ENCODE assay signal across 22 cellular contexts in the genomic region with DNA sequence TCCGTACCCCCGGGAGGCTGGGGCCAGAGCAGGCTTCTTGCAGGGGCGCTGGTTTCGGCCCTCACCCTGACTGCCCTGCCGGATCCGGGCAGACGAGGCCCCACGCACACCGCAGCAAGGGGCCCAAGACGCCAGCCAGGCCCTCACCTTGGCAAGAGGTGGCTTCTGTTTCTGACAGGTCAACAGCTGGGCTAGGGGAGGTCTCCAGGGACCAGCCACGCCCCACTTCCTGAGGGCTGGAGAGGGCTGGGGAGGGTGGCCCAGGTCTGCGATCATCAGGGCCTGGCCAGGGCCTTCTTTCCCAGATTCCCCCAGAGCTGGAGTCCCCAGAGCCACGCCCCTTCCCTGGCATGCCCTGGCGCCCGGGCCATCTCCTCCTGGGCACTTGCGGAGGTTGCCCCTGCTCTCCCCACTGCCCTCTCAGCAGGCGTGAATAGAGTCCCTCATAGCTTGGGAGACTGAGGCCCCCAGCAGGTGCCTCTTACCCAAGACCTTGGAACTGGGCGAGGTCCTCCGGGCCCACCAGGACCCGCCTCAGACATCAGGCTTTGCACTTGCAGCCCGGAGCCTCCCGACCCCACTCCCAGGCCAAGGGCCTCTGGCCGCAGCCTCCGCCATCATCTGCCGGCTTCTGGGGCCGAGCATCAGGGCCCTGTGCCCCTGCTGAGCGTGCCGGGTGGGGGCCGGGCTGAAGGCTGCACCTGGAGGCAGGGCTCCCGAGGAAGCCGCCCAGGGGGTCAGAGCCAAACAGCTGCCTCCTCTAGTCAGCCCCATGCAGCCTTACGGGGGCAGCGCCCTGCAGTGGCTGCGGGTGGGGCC. TPM values are rescaled to one million over a fixed set of nuclear protein-coding genes. Genes with fewer than 3 reads are reported as not detected.
"Had no signal": no experiment of that assay in that cellular context is flagged by ENCODE, and none has a peak within 500 bp of the region (broad histone marks: within the 10 kb centered on the region; RNA-seq: fewer than 3 reads in every experiment).

No MANE protein-coding gene starts in this region.

- H3K4me1 ChIP-seq: breast epithelium had no signal

- H3K9me3 ChIP-seq: breast epithelium, esophagus muscularis mucosa, gastrocnemius medialis, neutrophil, ovary, psoas muscle, right atrium auricular region, tibial artery had no signal

- H3K36me3 ChIP-seq: breast epithelium, esophagus muscularis mucosa, gastrocnemius medialis, neutrophil, ovary, right atrium auricular region, tibial artery, WERI-Rb-1 had no signal

- H3K27me3 ChIP-seq: breast epithelium, gastrocnemius medialis, ovary, right atrium auricular region had no signal

- H3K36me3 Mint-ChIP-seq: activated naive CD4-positive, alpha-beta T cell treated with anti-CD3 and anti-CD28 coated beads, Interleukin-2, amount 50 U/mL, for 72 hours; memory B cell; natural killer cell treated with Interleukin-12 subunit alpha and Interleukin-12 subunit beta and Interleukin-15 and Interleukin-18, amount 100 ng/mL, for 72 hours had no signal

- DNase-seq: activated CD4-positive, alpha-beta T cell treated with anti-CD3 and anti-CD28 coated beads for 1 hour; activated CD4-positive, alpha-beta T cell treated with anti-CD3 and anti-CD28 coated beads, Interleukin-2, amount 50 U/mL, for 1 hour; activated CD8-positive, alpha-beta T cell treated with anti-CD3 and anti-CD28 coated beads, Interleukin-2, amount 10 ng/mL, durations not matched to agents 7 days and 5 days; activated gamma-delta T cell; cerebellar nuclear complex; gastrocnemius medialis; hippocampal formation; ovary; psoas muscle; stimulated activated CD4-positive, alpha-beta T cell treated with anti-CD3 and anti-CD28 coated beads, Interleukin-12 subunit alpha, Interleukin-12 subunit beta, amount 100 ng/mL, for 4 hours; tibial artery; WERI-Rb-1 had no signal

- H3K4me3 ChIP-seq: breast epithelium, coronary artery, esophagus muscularis mucosa, gastrocnemius medialis, ovary, psoas muscle, right atrium auricular region, tibial artery had no signal

- H3K4me3 Mint-ChIP-seq: activated CD8-positive, alpha-beta T cell treated with anti-CD3 and anti-CD28 coated beads, Interleukin-2, amount 10 ng/mL, durations not matched to agents 7 days and 5 days; activated T-helper 1 cell treated with anti-CD3 and anti-CD28 coated beads, Interleukin-12 subunit alpha, Interleukin-12 subunit beta, Interleukin-2, Interleukin-4 antibody, amounts not matched to agents 30 ng/mL and 10 ng/mL and 1 ng/mL, durations not matched to agents 14 hours and 24 hours and 36 hours; memory B cell; natural killer cell treated with Interleukin-12 subunit alpha and Interleukin-12 subunit beta and Interleukin-15 and Interleukin-18, amount 100 ng/mL, for 72 hours; stimulated activated naive CD8-positive, alpha-beta T cell treated with anti-CD3 and anti-CD28 coated beads, Interleukin-15, Interleukin-2, amounts not matched to agents 100 ng/mL and 50 ng/mL, for 24 hours had no signal

- H3K27ac Mint-ChIP-seq: activated CD8-positive, alpha-beta T cell treated with anti-CD3 and anti-CD28 coated beads, Interleukin-2, amount 10 ng/mL, durations not matched to agents 7 days and 5 days; activated naive CD4-positive, alpha-beta T cell treated with anti-CD3 and anti-CD28 coated beads, Interleukin-2, amount 50 U/mL, for 72 hours; activated T-helper 1 cell treated with anti-CD3 and anti-CD28 coated beads, Interleukin-12 subunit alpha, Interleukin-12 subunit beta, Interleukin-2, Interleukin-4 antibody, amounts not matched to agents 30 ng/mL and 10 ng/mL and 1 ng/mL, durations not matched to agents 14 hours and 24 hours and 36 hours; memory B cell; natural killer cell treated with Interleukin-12 subunit alpha and Interleukin-12 subunit beta and Interleukin-15 and Interleukin-18, amount 100 ng/mL, for 72 hours; stimulated activated naive CD8-positive, alpha-beta T cell treated with anti-CD3 and anti-CD28 coated beads, Interleukin-15, Interleukin-2, amounts not matched to agents 100 ng/mL and 50 ng/mL, for 24 hours had no signal

- H3K9me3 Mint-ChIP-seq: activated naive CD4-positive, alpha-beta T cell treated with anti-CD3 and anti-CD28 coated beads, Interleukin-2, amount 50 U/mL, for 72 hours; activated T-helper 1 cell treated with anti-CD3 and anti-CD28 coated beads, Interleukin-12 subunit alpha, Interleukin-12 subunit beta, Interleukin-2, Interleukin-4 antibody, amounts not matched to agents 30 ng/mL and 10 ng/mL and 1 ng/mL, durations not matched to agents 14 hours and 24 hours and 36 hours; memory B cell; natural killer cell treated with Interleukin-12 subunit alpha and Interleukin-12 subunit beta and Interleukin-15 and Interleukin-18, amount 100 ng/mL, for 72 hours; stimulated activated naive CD8-positive, alpha-beta T cell treated with anti-CD3 and anti-CD28 coated beads, Interleukin-15, Interleukin-2, amounts not matched to agents 100 ng/mL and 50 ng/mL, for 24 hours had no signal

- H3K27ac ChIP-seq: breast epithelium, coronary artery, esophagus muscularis mucosa, gastrocnemius medialis, neutrophil, ovary, psoas muscle, right atrium auricular region, tibial artery, WERI-Rb-1 had no signal

- H3K4me1 Mint-ChIP-seq: memory B cell had no signal

RNA-seq across cellular contexts. Expression of a gene that starts 6.3 kb away (rescaled TPM):
- total RNA-seq: natural killer cell treated with Interleukin-12 subunit alpha and Interleukin-12 subunit beta and Interleukin-15 and Interleukin-18, amount 100 ng/mL, for 72 hours had no signal
